Comparison of ENCODE assay signal across 20 cellular contexts in the genomic region with DNA sequence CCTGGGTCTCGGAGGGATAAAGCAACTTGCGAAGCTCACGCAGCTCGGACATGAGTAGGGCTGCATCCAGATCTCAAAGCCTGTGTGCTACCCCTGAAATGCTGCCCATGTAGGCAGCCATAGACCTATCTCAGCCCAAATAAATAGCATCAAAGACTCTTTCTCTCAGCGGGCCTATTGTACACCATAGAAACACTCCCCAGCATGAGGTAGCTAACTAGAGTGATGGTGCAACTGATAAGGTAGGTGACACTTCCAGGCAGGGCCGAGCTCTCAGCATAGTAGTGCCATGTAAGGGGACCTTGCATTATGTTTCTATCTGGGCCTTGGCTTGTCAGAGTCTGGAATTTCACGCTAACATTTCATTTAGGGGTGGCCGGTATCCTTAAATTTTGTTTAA.
"Had no signal": no experiment of that assay in that cellular context is flagged by ENCODE, and none has a peak within 500 bp of the region (broad histone marks: within the 10 kb centered on the region; RNA-seq: fewer than 3 reads in every experiment).

No MANE protein-coding gene starts in this region.

- H3K4me3 ChIP-seq: colonic mucosa, gastrocnemius medialis, heart right ventricle, left lung, lower lobe of right lung, ovary, suprapubic skin, thyroid gland had no signal

- H3K4me1 ChIP-seq: colonic mucosa, gastrocnemius medialis, left lung, lower lobe of right lung, suprapubic skin, thyroid gland had no signal

- H3K27me3 ChIP-seq: colonic mucosa, gastrocnemius medialis, heart right ventricle, left lung, ovary, suprapubic skin, thyroid gland had no signal

- DNase-seq: colonic mucosa; dermis blood vessel endothelial cell; gastrocnemius medialis; heart right ventricle; hypothalamus; left lung; lower lobe of right lung; midbrain; nucleus accumbens; ovary; right cardiac atrium; small intestine; stimulated activated CD4-positive, alpha-beta T cell treated with anti-CD3 and anti-CD28 coated beads, Interleukin-12 subunit alpha, Interleukin-12 subunit beta, amount 100 ng/mL, for 4 hours; stimulated activated naive CD4-positive, alpha-beta T cell treated with Interleukin-2 at 50 U/mL for 16 hours; thyroid gland had no signal

- H3K4me3 Mint-ChIP-seq: memory B cell, type B pancreatic cell had no signal

- H3K36me3 ChIP-seq: colonic mucosa, gastrocnemius medialis, heart right ventricle, left lung, lower lobe of right lung, ovary, suprapubic skin, thyroid gland had no signal

- H3K4me1 Mint-ChIP-seq: memory B cell had no signal

- H3K27me3 Mint-ChIP-seq: memory B cell had no signal

- H3K9me3 ChIP-seq: colonic mucosa, gastrocnemius medialis, left lung, lower lobe of right lung, ovary, suprapubic skin, thyroid gland had no signal

- H3K36me3 Mint-ChIP-seq: memory B cell, type B pancreatic cell had no signal

- H3K27ac ChIP-seq: colonic mucosa, gastrocnemius medialis, heart right ventricle, left lung, lower lobe of right lung, ovary, suprapubic skin, thyroid gland had no signal

- ATAC-seq: esophagus mucosa, gastrocnemius medialis, heart right ventricle, left lung, lower lobe of right lung, right cardiac atrium had no signal

- H3K27ac Mint-ChIP-seq: memory B cell, progenitor cell of endocrine pancreas, type B pancreatic cell had no signal

- H3K9me3 Mint-ChIP-seq: memory B cell, type B pancreatic cell had no signal
